In genomic region chr13:72639377-72639776, GRCh38 we compare ENCODE assay signal across 26 cellular contexts.
"Had no signal": no experiment of that assay in that cellular context is flagged by ENCODE, and none has a peak within 500 bp of the region (broad histone marks: within the 10 kb centered on the region; RNA-seq: fewer than 3 reads in every experiment).

No MANE protein-coding gene starts in this region.

- H3K9me3 Mint-ChIP-seq: immature natural killer cell; naive thymus-derived CD8-positive, alpha-beta T cell; nephron; neural crest cell; stimulated activated effector memory CD8-positive, alpha-beta T cell treated with anti-CD3 and anti-CD28 coated beads, Interleukin-12 subunit alpha, Interleukin-12 subunit beta, amount 100 ng/mL, for 72 hours; stimulated activated naive CD8-positive, alpha-beta T cell treated with anti-CD3 and anti-CD28 coated beads, Interleukin-15, Interleukin-2, amounts not matched to agents 100 ng/mL and 50 ng/mL, for 24 hours had no signal

- H3K27me3 ChIP-seq: pancreas, sigmoid colon, spleen, suprapubic skin, tibial artery, upper lobe of right lung had no signal

- H3K27ac ChIP-seq: left ventricle myocardium inferior, pancreas, prostate gland, sigmoid colon, spleen, suprapubic skin, thoracic aorta, tibial artery, upper lobe of right lung had no signal

- H3K36me3 Mint-ChIP-seq: immature natural killer cell; memory B cell; naive thymus-derived CD8-positive, alpha-beta T cell; stimulated activated effector memory CD8-positive, alpha-beta T cell treated with anti-CD3 and anti-CD28 coated beads, Interleukin-12 subunit alpha, Interleukin-12 subunit beta, amount 100 ng/mL, for 72 hours had no signal

- H3K4me1 ChIP-seq: left ventricle myocardium inferior, pancreas, prostate gland, sigmoid colon, spleen, suprapubic skin, tibial artery, upper lobe of right lung had no signal

- H3K27me3 Mint-ChIP-seq: memory B cell; stimulated activated naive CD8-positive, alpha-beta T cell treated with anti-CD3 and anti-CD28 coated beads, Interleukin-15, Interleukin-2, amounts not matched to agents 100 ng/mL and 50 ng/mL, for 24 hours had no signal

- H3K27ac Mint-ChIP-seq: immature natural killer cell; memory B cell; naive thymus-derived CD8-positive, alpha-beta T cell; nephron; stimulated activated effector memory CD8-positive, alpha-beta T cell treated with anti-CD3 and anti-CD28 coated beads, Interleukin-12 subunit alpha, Interleukin-12 subunit beta, amount 100 ng/mL, for 72 hours; stimulated activated naive CD8-positive, alpha-beta T cell treated with anti-CD3 and anti-CD28 coated beads, Interleukin-15, Interleukin-2, amounts not matched to agents 100 ng/mL and 50 ng/mL, for 24 hours had no signal

- H3K4me1 Mint-ChIP-seq: immature natural killer cell; memory B cell; naive thymus-derived CD8-positive, alpha-beta T cell; nephron; neural crest cell; stimulated activated effector memory CD8-positive, alpha-beta T cell treated with anti-CD3 and anti-CD28 coated beads, Interleukin-12 subunit alpha, Interleukin-12 subunit beta, amount 100 ng/mL, for 72 hours had no signal

- ATAC-seq: naive thymus-derived CD8-positive, alpha-beta T cell; pancreas; right cardiac atrium; stimulated activated effector memory CD8-positive, alpha-beta T cell treated with anti-CD3 and anti-CD28 coated beads, Interleukin-12 subunit alpha, Interleukin-12 subunit beta, amount 100 ng/mL, for 72 hours; upper lobe of right lung had no signal

- H3K36me3 ChIP-seq: left ventricle myocardium inferior, pancreas, prostate gland, sigmoid colon, spleen, suprapubic skin, thoracic aorta, tibial artery, upper lobe of right lung had no signal

- H3K4me3 Mint-ChIP-seq: immature natural killer cell; memory B cell; naive thymus-derived CD8-positive, alpha-beta T cell; nephron; neural crest cell; stimulated activated effector memory CD8-positive, alpha-beta T cell treated with anti-CD3 and anti-CD28 coated beads, Interleukin-12 subunit alpha, Interleukin-12 subunit beta, amount 100 ng/mL, for 72 hours; stimulated activated naive CD8-positive, alpha-beta T cell treated with anti-CD3 and anti-CD28 coated beads, Interleukin-15, Interleukin-2, amounts not matched to agents 100 ng/mL and 50 ng/mL, for 24 hours had no signal

- H3K4me3 ChIP-seq: left ventricle myocardium inferior, lung, pancreas, prostate gland, sigmoid colon, spleen, suprapubic skin, thoracic aorta, tibial artery, upper lobe of right lung had no signal

- H3K9me3 ChIP-seq: left ventricle myocardium inferior, pancreas, prostate gland, sigmoid colon, spleen, suprapubic skin, thoracic aorta, tibial artery, upper lobe of right lung had no signal

- DNase-seq: hypothalamus; immature natural killer cell; left ventricle myocardium inferior; naive thymus-derived CD8-positive, alpha-beta T cell; nucleus accumbens; pancreas; posterior cingulate gyrus; retina; right cardiac atrium; sigmoid colon; small intestine; spleen; stimulated activated CD4-positive, alpha-beta T cell treated with anti-CD3 and anti-CD28 coated beads, Interleukin-4, amount 100 ng/mL, for 24 hours; stimulated activated naive CD4-positive, alpha-beta T cell; tibial artery; trophoblast cell; upper lobe of right lung had no signal
